In genomic region chr10:100303724-100304319, GRCh38 we compare ENCODE assay signal across 8 cellular contexts. TPM values are rescaled to one million over a fixed set of nuclear protein-coding genes. Genes with fewer than 3 reads are reported as not detected.
DNase-seq lines count a peak whose midpoint lies in the region; ATAC-seq and TF ChIP-seq lines count a peak whose summit lies in the region.

No MANE protein-coding gene starts in this region.

- CTCF ChIA-PET in MCF 10A (lab: Yijun Ruan, JAX), result interaction anchor here (0.6 to 1.5 kb wide), 11 partner anchors 9 to 424 kb away, joined by 3 to 8 read pairs (median 4); no protein-coding TSS in a partner anchor

- intact Hi-C loops in MCF 10A (cut with micrococcal nuclease), result loop anchor here (1.0 kb wide), 4 partner anchors 34 to 204 kb away; no protein-coding TSS in a partner anchor

- POLR2A ChIA-PET in MCF 10A (lab: Yijun Ruan, JAX), result no interaction called here

- ATAC-seq in GM21717 (IDR thresholded peaks at IDR 0.05; ENCODE audit: unreplicated experiment), result no peak
- ATAC-seq in HG02973 (IDR thresholded peaks at IDR 0.05; ENCODE audit: unreplicated experiment), result no peak

- no peak overlapping the region for H3K27ac Mint-ChIP-seq in MCF 10A (ENCODE audit: low read depth, unreplicated experiment)
- H3K27ac Mint-ChIP-seq in mesothelial cell of epicardium, result no peak overlapping the region

- H3K9me3 Mint-ChIP-seq in MCF 10A (ENCODE audit: unreplicated experiment) (no peaks in the 10 kb centered on the region), mesothelial cell of epicardium (peaks cover 7% of the 10 kb centered on the region)

- TF ChIP-seq CTCF in MCF 10A (IDR thresholded peaks at IDR 0.05; ENCODE audit: unreplicated experiment) (peak; percentile 49), mesothelial cell of epicardium (IDR thresholded peaks at IDR 0.05; ENCODE audit: unreplicated experiment) (peak; percentile 49)

- no TSS peak for BruUV-seq in MCF 10A (replicated peaks; lab: Mats Ljungman, UMichigan)

- H3K4me3 Mint-ChIP-seq in MCF 10A (ENCODE audit: unreplicated experiment) (no peak overlapping the region), mesothelial cell of epicardium (no peak overlapping the region)

- H3K4me1 Mint-ChIP-seq in MCF 10A (ENCODE audit: insufficient read depth, unreplicated experiment) (no peaks in the 10 kb centered on the region), mesothelial cell of epicardium (no peaks in the 10 kb centered on the region)

- H3K36me3 Mint-ChIP-seq in MCF 10A (ENCODE audit: insufficient read depth, unreplicated experiment), result no peaks in the 10 kb centered on the region
- no peaks in the 10 kb centered on the region for H3K36me3 Mint-ChIP-seq in mesothelial cell of epicardium

- H3K27me3 Mint-ChIP-seq in MCF 10A (ENCODE audit: insufficient read depth, unreplicated experiment), result peaks cover 31% of the 10 kb centered on the region
- H3K27me3 Mint-ChIP-seq in mesothelial cell of epicardium (ENCODE audit: low read depth), result peaks cover 45% of the 10 kb centered on the region

- DNase-seq in NCI-H2227 (lab: John Stamatoyannopoulos, UW; ENCODE audit: unreplicated experiment) (peak; percentile 32), NCI-H2227 treated with DMSO at 0.1 percent for 48 hours (lab: John Stamatoyannopoulos, UW) (no peak), NCI-H2107 (lab: John Stamatoyannopoulos, UW) (peak; percentile 4), MCF 10A (ENCODE audit: unreplicated experiment) (peak; percentile 14), mesothelial cell of epicardium (ENCODE audit: low spot score in 2 of 2, unreplicated experiment in 2 of 2) (no peak)
- no peak for DNase-seq in stimulated activated CD4-positive, alpha-beta T cell treated with anti-CD3 and anti-CD28 coated beads, Interleukin-12 subunit alpha, Interleukin-12 subunit beta, amount 100 ng/mL, for 4 hours

RNA-seq across cellular contexts. Expression of gene BLOC1S2, which starts 17.3 kb away (rescaled TPM):
- total RNA-seq in MCF 10A (2022) (86.7 and 98.4 TPM in 2 replicates), mesothelial cell of epicardium (28.5 to 33.0 TPM (median 31.2 TPM) in 3 replicates)

RNA-seq across cellular contexts. Expression of gene PKD2L1, which starts 26.2 kb away (rescaled TPM):
- total RNA-seq in MCF 10A (2022), result not detected in 2 replicates
- 0.09 TPM in 1 of 3 replicates, not detected in the others for total RNA-seq in mesothelial cell of epicardium

RNA-seq across cellular contexts. Expression of gene CWF19L1, which starts 36.4 kb away (rescaled TPM):
- total RNA-seq in MCF 10A (2022) (21.7 and 24.4 TPM in 2 replicates), mesothelial cell of epicardium (20.7 to 25.6 TPM (median 24.1 TPM) in 3 replicates)

RNA-seq across cellular contexts. Expression of gene SCD, which starts 43.2 kb away (rescaled TPM):
- total RNA-seq in MCF 10A (2022) (101 and 179 TPM in 2 replicates), mesothelial cell of epicardium (157 to 162 TPM (median 159 TPM) in 3 replicates)

Comparison
In these comparisons a context has a peak if more than half of its experiments do, and no peak if none do; other contexts are left out.
1. DNase-seq: peak in NCI-H2227 (single experiment), NCI-H2107 (single experiment) and MCF 10A (single experiment); none in NCI-H2227 treated with DMSO at 0.1 percent for 48 hours (single experiment), mesothelial cell of epicardium (0 of 2) and stimulated activated CD4-positive, alpha-beta T cell treated with anti-CD3 and anti-CD28 coated beads, Interleukin-12 subunit alpha, Interleukin-12 subunit beta, amount 100 ng/mL, for 4 hours (single experiment).